ENCODE assay signal across 15 cellular contexts in the genomic region with DNA sequence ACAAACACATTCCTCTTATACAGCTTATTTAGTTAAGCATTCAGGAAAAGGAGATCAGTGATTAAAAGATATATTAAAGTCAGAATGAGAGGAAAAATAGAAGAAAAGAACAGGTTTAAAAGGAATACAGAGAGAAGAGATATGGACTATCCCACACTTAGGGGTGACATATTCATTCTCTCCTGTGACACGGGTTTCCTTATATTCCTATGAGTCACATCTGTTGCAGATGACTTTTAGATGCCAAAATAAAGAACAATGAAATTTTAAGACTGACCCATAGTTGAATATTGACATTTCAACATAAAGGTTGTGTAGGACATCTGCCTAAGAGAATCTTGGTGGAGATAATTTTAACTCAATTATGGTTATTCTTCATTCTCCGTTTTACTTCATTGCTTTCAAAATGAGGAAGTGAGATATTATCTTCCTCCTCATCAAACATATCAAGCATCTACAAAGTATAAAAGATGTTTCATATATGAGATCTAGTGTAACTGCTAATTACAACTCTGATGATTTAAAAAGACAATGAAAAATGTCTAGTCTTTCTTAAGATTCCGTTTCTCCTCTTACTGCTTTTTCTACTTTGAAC.
A peak's percentile ranks its signal among the peaks of the same experiment; 100 is the strongest.
DNase-seq lines count a peak whose midpoint lies in the region; ATAC-seq, FAIRE-seq and TF ChIP-seq lines count a peak whose summit lies in the region.
"Had no signal": no experiment of that assay in that cellular context is flagged by ENCODE, and none has a peak within 500 bp of the region (broad histone marks: within the 10 kb centered on the region; RNA-seq: fewer than 3 reads in every experiment).

No MANE protein-coding gene starts in this region.

- no peaks in the 10 kb centered on the region for H3K36me3 Mint-ChIP-seq in astrocyte (ENCODE audit: low read depth, unreplicated experiment)
- H3K36me3 Mint-ChIP-seq: brain had no signal

- peak; percentile 13 for FAIRE-seq in astrocyte (lab: Jason Lieb, UNC)

- no peak overlapping the region for H3K4me3 ChIP-seq in astrocyte (ENCODE audit: insufficient read depth, low read depth, low read length)
- H3K4me3 ChIP-seq in heart right ventricle: no peak overlapping the region
- H3K4me3 ChIP-seq: tibial nerve had no signal

- no peak overlapping the region for H3K27ac Mint-ChIP-seq in astrocyte (ENCODE audit: unreplicated experiment)
- H3K27ac Mint-ChIP-seq: activated T-cell treated with anti-CD3 and anti-CD28 coated beads, Interleukin-2, amount 50 U/mL, for 72 hours; brain had no signal

- no peak for TF ChIP-seq CTCF in astrocyte (IDR thresholded peaks at IDR 0.05; ENCODE audit: insufficient read depth, low read depth, low read length)
- no peak for TF ChIP-seq CTCF in heart right ventricle (IDR thresholded peaks at IDR 0.05)

- no peaks in the 10 kb centered on the region for H3K79me2 ChIP-seq in astrocyte (ENCODE audit: insufficient read depth, low read length)

- ATAC-seq in GM21360 (IDR thresholded peaks at IDR 0.05; ENCODE audit: unreplicated experiment) (peak; percentile 73), heart right ventricle (no peak)
- ATAC-seq: activated T-cell treated with anti-CD3 and anti-CD28 coated beads, Interleukin-2, amount 50 U/mL, for 72 hours had no signal

- H3K4me3 Mint-ChIP-seq in astrocyte (ENCODE audit: unreplicated experiment): no peak overlapping the region
- H3K4me3 Mint-ChIP-seq: activated T-cell treated with anti-CD3 and anti-CD28 coated beads, Interleukin-2, amount 50 U/mL, for 72 hours; brain; neural crest cell had no signal

- DNase-seq in DMS53 (lab: John Stamatoyannopoulos, UW) (peak; percentile 13), DMS53 treated with DMSO at 0.1 percent for 48 hours (lab: John Stamatoyannopoulos, UW; ENCODE audit: unreplicated experiment) (no peak), HT-29 (ENCODE audit: low spot score) (peak; percentile 5), astrocyte (ENCODE audit: low read depth) (no peak), heart right ventricle (no peak), posterior vena cava (ENCODE audit: low spot score) (no peak)
- no peak for DNase-seq in activated effector memory CD4-positive, alpha-beta T cell treated with anti-CD3 and anti-CD28 coated beads, Interleukin-2, amount 50 U/mL, for 16 hours
- DNase-seq: 8988T; activated T-cell treated with anti-CD3 and anti-CD28 coated beads, Interleukin-2, amount 50 U/mL, for 72 hours; COR-L47; WERI-Rb-1 had no signal

- H3K27me3 ChIP-seq in astrocyte (ENCODE audit: insufficient read depth, low read length) (no peaks in the 10 kb centered on the region), heart right ventricle (no peaks in the 10 kb centered on the region)
- H3K27me3 ChIP-seq: tibial nerve had no signal

- no peak overlapping the region for H2AFZ ChIP-seq in astrocyte (ENCODE audit: low read depth, low read length)

- no peak overlapping the region for H3K4me2 ChIP-seq in astrocyte (ENCODE audit: low read length)

- H3K27ac ChIP-seq in astrocyte (ENCODE audit: low read depth, low read length) (no peak overlapping the region), heart right ventricle (no peak overlapping the region)
- H3K27ac ChIP-seq: tibial nerve, WERI-Rb-1 had no signal

- no peaks in the 10 kb centered on the region for H3K9me3 Mint-ChIP-seq in astrocyte (ENCODE audit: unreplicated experiment)

- H3K36me3 ChIP-seq in astrocyte (ENCODE audit: insufficient read depth, low read length) (no peaks in the 10 kb centered on the region), heart right ventricle (no peaks in the 10 kb centered on the region)
- H3K36me3 ChIP-seq: tibial nerve, WERI-Rb-1 had no signal

- H4K20me1 ChIP-seq in astrocyte (ENCODE audit: insufficient read depth, low read length): no peaks in the 10 kb centered on the region

- no peaks in the 10 kb centered on the region for H3K9me3 ChIP-seq in astrocyte (ENCODE audit: insufficient read depth, low read depth, low read length)
- peaks cover 0 to 19% (median 9%) of the 10 kb centered on the region in 11 donors for H3K9me3 ChIP-seq in heart right ventricle

- H3K9ac ChIP-seq in astrocyte (ENCODE audit: low read length): no peak overlapping the region

- H3K27me3 Mint-ChIP-seq in astrocyte (ENCODE audit: low read depth, unreplicated experiment): no peaks in the 10 kb centered on the region
- H3K27me3 Mint-ChIP-seq: brain had no signal

- intact Hi-C loops in heart right ventricle (cut with DNase I): no loop called here
- intact Hi-C loops in posterior vena cava (cut with DNase I): no loop called here

- peaks cover 3% of the 10 kb centered on the region for H3K4me1 Mint-ChIP-seq in astrocyte (ENCODE audit: low read depth, unreplicated experiment)

- H3K4me1 ChIP-seq in astrocyte (ENCODE audit: insufficient read depth, low read length) (no peaks in the 10 kb centered on the region), heart right ventricle (peaks cover 0 to 6% (median 0%) of the 10 kb centered on the region in 9 donors)
- H3K4me1 ChIP-seq: tibial nerve had no signal

- 69 to 73% methylated on average over 3 of the region's 3 CpGs for WGBS in heart right ventricle, 2 donors

Comparison
In these comparisons a context has a peak if more than half of its experiments do, and no peak if none do; other contexts are left out.
1. DNase-seq: peak in DMS53 (single experiment) and HT-29 (single experiment); none in DMS53 treated with DMSO at 0.1 percent for 48 hours (single experiment), astrocyte (single experiment), heart right ventricle (0 of 2), posterior vena cava (single experiment) and activated effector memory CD4-positive, alpha-beta T cell treated with anti-CD3 and anti-CD28 coated beads, Interleukin-2, amount 50 U/mL, for 16 hours (single experiment).